In the genomic region with DNA sequence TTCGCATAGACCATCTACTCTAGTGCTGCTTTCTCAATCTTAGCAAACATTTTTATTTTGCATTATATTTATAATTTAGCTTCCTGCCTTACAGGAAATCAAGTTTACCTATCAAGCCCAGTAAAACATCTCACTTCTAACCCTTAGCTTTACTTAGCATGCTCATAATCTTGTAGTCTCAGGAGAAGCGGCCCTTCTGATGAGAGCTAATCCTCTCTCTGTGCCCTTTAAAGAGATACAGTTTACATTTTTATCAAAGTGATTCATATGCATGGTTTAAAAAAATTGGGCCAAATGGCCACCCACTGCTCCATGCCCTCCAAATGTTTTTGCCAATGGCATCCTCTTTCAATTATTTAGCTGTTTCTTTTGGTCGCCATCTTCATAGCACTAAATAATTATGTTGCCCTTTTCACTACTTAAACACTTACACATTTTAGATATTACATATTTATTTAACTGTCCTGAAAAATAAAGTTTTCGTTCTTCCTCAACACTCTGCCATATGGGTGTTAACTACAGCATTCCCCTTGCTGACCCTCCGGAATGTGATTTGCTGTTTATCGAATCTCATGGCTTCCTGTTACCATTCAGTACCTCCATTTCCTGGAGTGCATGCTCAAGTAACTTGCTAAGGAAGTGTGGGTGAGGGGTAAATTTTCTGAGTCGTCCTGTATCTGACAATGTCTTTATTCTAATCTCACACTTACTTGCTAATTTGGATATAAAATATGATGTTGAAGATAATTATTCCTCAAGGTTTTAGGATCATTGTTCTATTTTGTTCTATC, we compare ENCODE assay signal across 11 cellular contexts. TPM values are rescaled to one million over a fixed set of nuclear protein-coding genes. Genes with fewer than 3 reads are reported as not detected.
DNase-seq lines count a peak whose midpoint lies in the region; ATAC-seq and TF ChIP-seq lines count a peak whose summit lies in the region.
"Had no signal": no experiment of that assay in that cellular context is flagged by ENCODE, and none has a peak within 500 bp of the region (broad histone marks: within the 10 kb centered on the region; RNA-seq: fewer than 3 reads in every experiment).

No MANE protein-coding gene starts in this region.

- TF ChIP-seq CTCF in GM23338 (conservative IDR thresholded peaks at IDR 0.05; ENCODE audit: low read depth in 2 of 2) (no peak), GM10248 (IDR thresholded peaks at IDR 0.05; ENCODE audit: control extremely low read depth, extremely low read depth, low read depth, missing control alignments) (no peak)

- POLR2A ChIA-PET in GM10248 (lab: Yijun Ruan, JAX) = no interaction called here

- no peaks in the 10 kb centered on the region for H3K9me3 Mint-ChIP-seq in GM23338
- no peaks in the 10 kb centered on the region for H3K9me3 Mint-ChIP-seq in activated T-helper 17 cell treated with anti-CD3 and anti-CD28 coated beads, Interleukin-2, amount 50 U/mL, for 72 hours

- H3K4me1 Mint-ChIP-seq in GM23338 = peaks cover 37% of the 10 kb centered on the region
- peaks cover 30% of the 10 kb centered on the region for H3K4me1 Mint-ChIP-seq in activated T-helper 17 cell treated with anti-CD3 and anti-CD28 coated beads, Interleukin-2, amount 50 U/mL, for 72 hours

- H4K20me1 ChIP-seq in GM23338 (replicated peaks; ENCODE audit: insufficient read depth) = no peaks in the 10 kb centered on the region; the same call in none of the 2 replicates

- peaks cover 16% of the 10 kb centered on the region for H3K4me1 ChIP-seq in ACC112 (ENCODE audit: control insufficient read depth, insufficient read depth, low read length, unreplicated experiment)
- H3K4me1 ChIP-seq in GM23338 (ENCODE audit: insufficient read depth) = peaks cover 31% of the 10 kb centered on the region

- peaks cover 15% of the 10 kb centered on the region for H3K36me3 Mint-ChIP-seq in GM23338 (ENCODE audit: low read depth)
- H3K36me3 Mint-ChIP-seq in activated T-helper 17 cell treated with anti-CD3 and anti-CD28 coated beads, Interleukin-2, amount 50 U/mL, for 72 hours (ENCODE audit: low read depth) = peaks cover 57% of the 10 kb centered on the region

- H3K79me2 ChIP-seq in ACC112 (ENCODE audit: control insufficient read depth, insufficient read depth, low read length, unreplicated experiment) = peaks cover 30% of the 10 kb centered on the region
- H3K79me2 ChIP-seq in GM23338 (replicated peaks; ENCODE audit: insufficient read depth) = peaks cover 73% of the 10 kb centered on the region

- H3K27me3 ChIP-seq in ACC112 (ENCODE audit: insufficient read depth, low read length) = no peaks in the 10 kb centered on the region
- H3K27me3 ChIP-seq in GM23338 (ENCODE audit: insufficient read depth) = no peaks in the 10 kb centered on the region

- ATAC-seq in GM23338 = peak; percentile 88
- ATAC-seq in activated T-helper 17 cell treated with anti-CD3 and anti-CD28 coated beads, Interleukin-2, amount 50 U/mL, for 72 hours (replicated peaks) = peak; percentile 59
- no peak for ATAC-seq in GM21825 (IDR thresholded peaks at IDR 0.05; ENCODE audit: unreplicated experiment)
- ATAC-seq in GM19324 (IDR thresholded peaks at IDR 0.05; ENCODE audit: low FRiP score, unreplicated experiment) = no peak

- peak; percentile 72 for DNase-seq in GM23338 (ENCODE audit: low spot score)
- peak; percentile 54 for DNase-seq in iris pigment epithelial cell (ENCODE audit: low read depth)
- no peak for DNase-seq in GM10248 (ENCODE audit: extremely low spot score)
- DNase-seq in RKO (ENCODE audit: low spot score) = no peak
- DNase-seq: amygdala, foreskin melanocyte had no signal

- H3F3A ChIP-seq in GM23338 (replicated peaks; ENCODE audit: low read depth) = no peaks in the 10 kb centered on the region

- H3K9me2 ChIP-seq in GM23338 (ENCODE audit: insufficient read depth) = no peaks in the 10 kb centered on the region

- H2AFZ ChIP-seq in ACC112 (ENCODE audit: low read length, unreplicated experiment) (no peak overlapping the region), GM23338 (no peak overlapping the region)
- H2AFZ ChIP-seq: parathyroid adenoma had no signal

- CTCF ChIA-PET in GM10248 (lab: Yijun Ruan, JAX) = interaction anchor here (0.8 to 1.5 kb wide), 3 partner anchors 8 to 18 kb away, joined by 3 to 4 read pairs (median 3); no protein-coding TSS in a partner anchor

- H3K27ac ChIP-seq in ACC112 (ENCODE audit: low read depth, low read length) (no peak overlapping the region), GM23338 (ENCODE audit: low read depth) (peak overlapping the region; percentile 40)
- H3K27ac ChIP-seq: parathyroid adenoma had no signal

- peak overlapping the region; percentile 6 for H3K4me3 Mint-ChIP-seq in GM23338
- peak overlapping the region; percentile 69 for H3K4me3 Mint-ChIP-seq in activated T-helper 17 cell treated with anti-CD3 and anti-CD28 coated beads, Interleukin-2, amount 50 U/mL, for 72 hours

- H3K4me3 ChIP-seq in ACC112 (ENCODE audit: low read depth, low read length) (peak overlapping the region; percentile 17; the same call in 1 of the 2 replicates), GM23338 (0 out of 2 replicates have a peak overlapping the region, but pooled peaks have one; percentile 5)

- H3K36me3 ChIP-seq in ACC112 (ENCODE audit: insufficient read depth, low read length) (peaks cover 23% of the 10 kb centered on the region), GM23338 (ENCODE audit: insufficient read depth) (no peaks in the 10 kb centered on the region)

- peak overlapping the region; percentile 30 for H3K4me2 ChIP-seq in GM23338

- H3K27ac Mint-ChIP-seq in GM23338 = peak overlapping the region; percentile 88
- H3K27ac Mint-ChIP-seq in activated T-helper 17 cell treated with anti-CD3 and anti-CD28 coated beads, Interleukin-2, amount 50 U/mL, for 72 hours = peak overlapping the region; percentile 88

- H3K27me3 Mint-ChIP-seq in GM23338 (ENCODE audit: insufficient read depth, low read depth, poor library complexity) = no peaks in the 10 kb centered on the region
- H3K27me3 Mint-ChIP-seq in activated T-helper 17 cell treated with anti-CD3 and anti-CD28 coated beads, Interleukin-2, amount 50 U/mL, for 72 hours = no peaks in the 10 kb centered on the region

TF ChIP-seq in GM23338, 12 proteins besides CTCF, POLR2A, EP300 and RAD21:
- TF ChIP-seq, protein P1, sequence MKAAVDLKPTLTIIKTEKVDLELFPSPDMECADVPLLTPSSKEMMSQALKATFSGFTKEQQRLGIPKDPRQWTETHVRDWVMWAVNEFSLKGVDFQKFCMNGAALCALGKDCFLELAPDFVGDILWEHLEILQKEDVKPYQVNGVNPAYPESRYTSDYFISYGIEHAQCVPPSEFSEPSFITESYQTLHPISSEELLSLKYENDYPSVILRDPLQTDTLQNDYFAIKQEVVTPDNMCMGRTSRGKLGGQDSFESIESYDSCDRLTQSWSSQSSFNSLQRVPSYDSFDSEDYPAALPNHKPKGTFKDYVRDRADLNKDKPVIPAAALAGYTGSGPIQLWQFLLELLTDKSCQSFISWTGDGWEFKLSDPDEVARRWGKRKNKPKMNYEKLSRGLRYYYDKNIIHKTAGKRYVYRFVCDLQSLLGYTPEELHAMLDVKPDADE (IDR thresholded peaks at IDR 0.05) = peak; percentile 65
- TF ChIP-seq JUNB (IDR thresholded peaks at IDR 0.05; ENCODE audit: unreplicated experiment) = no peak

RNA-seq across cellular contexts. Expression of a gene that starts 29.3 kb away (rescaled TPM):
- 58.4 and 62.4 TPM in 2 replicates for total RNA-seq in GM23338 (2014; rRNA removed; shearing (Covaris generic))
- polyA plus RNA-seq in GM23338 (2016; fragmentation: Nextera tagmentation; extraction: Ambion mirVana) = 33.2 and 39.2 TPM in 2 replicates
- total RNA-seq in activated T-helper 17 cell treated with anti-CD3 and anti-CD28 coated beads, Interleukin-2, amount 50 U/mL, for 72 hours = 10 to 100 TPM; 52.1 to 59.0 TPM

Comparison
In these comparisons a context has a peak if more than half of its experiments do, and no peak if none do; other contexts are left out.
1. ATAC-seq: peak in GM23338 (single experiment) and activated T-helper 17 cell treated with anti-CD3 and anti-CD28 coated beads, Interleukin-2, amount 50 U/mL, for 72 hours (single experiment); none in GM21825 (single experiment) and GM19324 (single experiment).
2. DNase-seq: peak in GM23338 (single experiment) and iris pigment epithelial cell (single experiment); none in GM10248 (single experiment) and RKO (single experiment).